In the genomic region with DNA sequence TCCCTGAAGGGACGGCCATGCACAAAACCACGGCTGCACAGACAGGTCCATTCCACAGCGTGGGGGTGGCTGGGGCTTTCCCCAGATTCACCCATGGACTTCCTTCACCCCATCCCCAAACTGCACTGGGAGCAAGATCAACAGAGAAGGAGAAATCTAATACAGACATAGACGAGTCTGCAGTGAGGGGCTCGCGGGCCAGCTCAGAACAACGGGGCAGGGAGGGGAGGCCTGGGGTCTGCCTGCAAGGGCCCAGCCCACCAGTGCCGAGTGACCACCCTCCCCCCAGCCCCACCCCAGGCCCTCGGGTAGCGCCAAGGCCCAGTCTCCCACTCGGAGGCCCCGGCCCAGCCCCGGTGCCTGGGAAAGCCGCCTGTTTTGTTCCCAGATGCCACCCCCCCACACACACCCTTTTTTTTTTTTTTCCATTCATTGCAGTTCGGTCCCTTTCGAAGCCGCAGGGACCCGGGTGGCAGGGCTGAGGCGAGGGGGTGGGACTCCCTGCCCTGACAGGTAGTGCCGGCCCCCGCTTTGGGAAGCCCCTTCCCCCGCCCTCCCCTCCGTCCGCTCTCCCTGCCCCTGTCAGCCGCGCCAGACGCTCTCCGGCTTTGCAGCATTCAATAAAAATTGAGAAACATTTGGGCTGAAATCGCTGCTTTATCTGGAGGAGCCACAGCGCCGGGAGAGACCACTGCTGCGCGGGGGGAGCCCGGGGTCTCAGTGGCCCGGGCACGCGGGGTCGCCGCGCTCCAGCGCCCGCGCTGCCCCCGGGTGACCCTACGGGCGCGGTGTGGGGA, we compare ENCODE assay signal across 8 cellular contexts. TPM values are rescaled to one million over a fixed set of nuclear protein-coding genes. Genes with fewer than 3 reads are reported as not detected.
DNase-seq lines count a peak whose midpoint lies in the region; ATAC-seq and TF ChIP-seq lines count a peak whose summit lies in the region.

No MANE protein-coding gene starts in this region.

- H3K4me3 ChIP-seq in left ventricle myocardium inferior = peak overlapping the region; percentile 66

- H3K4me1 ChIP-seq in left ventricle myocardium inferior = peaks cover 15% of the 10 kb centered on the region

- no peak overlapping the region for H3K27ac ChIP-seq in left ventricle myocardium inferior (replicated peaks)

- ATAC-seq in activated naive CD8-positive, alpha-beta T cell treated with anti-CD3 and anti-CD28 coated beads, Interleukin-2, amount 10 ng/mL, durations not matched to agents 7 days and 5 days (ENCODE audit: low read depth) = peak; percentile 28
- no peak for ATAC-seq in GM18858 (IDR thresholded peaks at IDR 0.05; ENCODE audit: unreplicated experiment)

- TF ChIP-seq CTCF in left ventricle myocardium inferior (IDR thresholded peaks at IDR 0.05; ENCODE audit: borderline replicate concordance) = no peak

- no peaks in the 10 kb centered on the region for H3K9me3 ChIP-seq in left ventricle myocardium inferior (replicated peaks)

- POLR2A ChIA-PET in activated naive CD8-positive, alpha-beta T cell treated with anti-CD3 and anti-CD28 coated beads, Interleukin-2, amount 10 ng/mL, durations not matched to agents 7 days and 5 days (lab: Charles Lee) = no interaction called here

- no peaks in the 10 kb centered on the region for H3K9me3 Mint-ChIP-seq in activated T-cell treated with anti-CD3 and anti-CD28 coated beads, Interleukin-2, amount 50 U/mL, for 24 hours
- H3K9me3 Mint-ChIP-seq in activated naive CD8-positive, alpha-beta T cell treated with anti-CD3 and anti-CD28 coated beads, Interleukin-2, amount 10 ng/mL, durations not matched to agents 7 days and 5 days = no peaks in the 10 kb centered on the region

- peaks cover 14% of the 10 kb centered on the region for H3K4me1 Mint-ChIP-seq in activated T-cell treated with anti-CD3 and anti-CD28 coated beads, Interleukin-2, amount 50 U/mL, for 24 hours (ENCODE audit: low read depth)
- H3K4me1 Mint-ChIP-seq in activated naive CD8-positive, alpha-beta T cell treated with anti-CD3 and anti-CD28 coated beads, Interleukin-2, amount 10 ng/mL, durations not matched to agents 7 days and 5 days = peaks cover 5% of the 10 kb centered on the region

- no peak for DNase-seq in activated T-cell treated with anti-CD3 and anti-CD28 coated beads, Interleukin-2, amount 50 U/mL, for 24 hours
- DNase-seq in activated T-cell treated with anti-CD3 and anti-CD28 coated beads, Interleukin-2, amount 50 U/mL, for 1 hour = no peak
- DNase-seq in NCI-H446 (lab: John Stamatoyannopoulos, UW) (peak; percentile 33 to 83), left ventricle myocardium inferior (peak; percentile 65), posterior vena cava (ENCODE audit: low spot score) (peak; percentile 90), GM19238 (ENCODE audit: insufficient read length, low spot score) (no peak)
- DNase-seq in activated naive CD8-positive, alpha-beta T cell treated with anti-CD3 and anti-CD28 coated beads, Interleukin-2, amount 10 ng/mL, durations not matched to agents 7 days and 5 days = peak; percentile 57

- peaks cover 77% of the 10 kb centered on the region for H3K27me3 Mint-ChIP-seq in activated T-cell treated with anti-CD3 and anti-CD28 coated beads, Interleukin-2, amount 50 U/mL, for 24 hours
- peaks cover 59% of the 10 kb centered on the region for H3K27me3 Mint-ChIP-seq in activated naive CD8-positive, alpha-beta T cell treated with anti-CD3 and anti-CD28 coated beads, Interleukin-2, amount 10 ng/mL, durations not matched to agents 7 days and 5 days

- H3K4me3 Mint-ChIP-seq in activated T-cell treated with anti-CD3 and anti-CD28 coated beads, Interleukin-2, amount 50 U/mL, for 24 hours = peak overlapping the region; percentile 57
- H3K4me3 Mint-ChIP-seq in activated naive CD8-positive, alpha-beta T cell treated with anti-CD3 and anti-CD28 coated beads, Interleukin-2, amount 10 ng/mL, durations not matched to agents 7 days and 5 days = peak overlapping the region; percentile 67

- H3K36me3 Mint-ChIP-seq in activated T-cell treated with anti-CD3 and anti-CD28 coated beads, Interleukin-2, amount 50 U/mL, for 24 hours (ENCODE audit: low read depth) = no peaks in the 10 kb centered on the region
- no peaks in the 10 kb centered on the region for H3K36me3 Mint-ChIP-seq in activated naive CD8-positive, alpha-beta T cell treated with anti-CD3 and anti-CD28 coated beads, Interleukin-2, amount 10 ng/mL, durations not matched to agents 7 days and 5 days

- H3K27me3 ChIP-seq in left ventricle myocardium inferior (ENCODE audit: low read depth) = peaks cover 58% of the 10 kb centered on the region

- intact Hi-C loops in left ventricle myocardium inferior (cut with micrococcal nuclease) (loop anchor here (10.0 kb wide), 1 partner anchor 175 kb away; no protein-coding TSS in a partner anchor), posterior vena cava (cut with DNase I) (loop anchor here in 1 of 2 donors (10.0 kb wide), 1 partner anchor 225 kb away; no protein-coding TSS in a partner anchor)

- no peaks in the 10 kb centered on the region for H3K36me3 ChIP-seq in left ventricle myocardium inferior

- no peak overlapping the region for H3K27ac Mint-ChIP-seq in activated T-cell treated with anti-CD3 and anti-CD28 coated beads, Interleukin-2, amount 50 U/mL, for 24 hours
- no peak overlapping the region for H3K27ac Mint-ChIP-seq in activated naive CD8-positive, alpha-beta T cell treated with anti-CD3 and anti-CD28 coated beads, Interleukin-2, amount 10 ng/mL, durations not matched to agents 7 days and 5 days

RNA-seq across cellular contexts. Expression of gene EPHB2, which starts 0.6 kb away (rescaled TPM):
- under 1 TPM; 0.25 to 0.26 TPM for total RNA-seq in activated naive CD8-positive, alpha-beta T cell treated with anti-CD3 and anti-CD28 coated beads, Interleukin-2, amount 10 ng/mL, durations not matched to agents 7 days and 5 days
- total RNA-seq in left ventricle myocardium inferior (2.0 TPM), posterior vena cava (10 to 100 TPM; 11.4 to 17.4 TPM)

RNA-seq across cellular contexts. Expression of gene C1QB, which starts 57.1 kb away (rescaled TPM):
- under 1 TPM; 0.50 to 0.79 TPM for total RNA-seq in activated naive CD8-positive, alpha-beta T cell treated with anti-CD3 and anti-CD28 coated beads, Interleukin-2, amount 10 ng/mL, durations not matched to agents 7 days and 5 days
- total RNA-seq in left ventricle myocardium inferior (96.2 TPM), posterior vena cava (100 to 1,000 TPM; 125 to 441 TPM)

Comparison
In these comparisons a context has a peak if more than half of its experiments do, and no peak if none do; other contexts are left out.
1. DNase-seq: peak in NCI-H446 (2 of 2), activated naive CD8-positive, alpha-beta T cell treated with anti-CD3 and anti-CD28 coated beads, Interleukin-2, amount 10 ng/mL, durations not matched to agents 7 days and 5 days (single experiment), left ventricle myocardium inferior (single experiment) and posterior vena cava (single experiment); none in activated T-cell treated with anti-CD3 and anti-CD28 coated beads, Interleukin-2, amount 50 U/mL, for 24 hours (single experiment), activated T-cell treated with anti-CD3 and anti-CD28 coated beads, Interleukin-2, amount 50 U/mL, for 1 hour (single experiment) and GM19238 (single experiment).
2. RNA of gene C1QB, which starts 57.1 kb away (total RNA-seq): 125 to 441 TPM in posterior vena cava and 96.2 TPM in left ventricle myocardium inferior (single experiment); 0.50 to 0.79 TPM in activated naive CD8-positive, alpha-beta T cell treated with anti-CD3 and anti-CD28 coated beads, Interleukin-2, amount 10 ng/mL, durations not matched to agents 7 days and 5 days; every median in the first group is over 10 times any median in the second.